Comparison of ENCODE assay signal across 2 cellular contexts in the genomic region with DNA sequence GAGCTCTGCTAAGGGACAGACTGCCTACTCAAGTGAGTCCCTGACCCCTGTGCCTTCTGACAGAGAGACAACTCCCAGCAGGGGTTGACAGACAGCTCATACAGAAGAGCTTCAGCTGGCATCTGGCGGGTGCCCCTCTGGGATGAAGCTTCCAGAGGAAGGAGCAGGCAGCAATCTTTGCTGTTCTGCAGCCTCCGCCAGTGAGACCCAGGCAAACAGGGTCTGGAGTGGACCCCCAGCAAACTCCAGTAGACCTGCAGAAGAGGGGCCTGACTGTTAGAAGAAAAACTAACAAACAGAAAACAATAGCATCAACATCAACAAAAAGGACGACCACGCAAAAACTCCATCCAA. TPM values are rescaled to one million over a fixed set of nuclear protein-coding genes. Genes with fewer than 3 reads are reported as not detected.
"Had no signal": no experiment of that assay in that cellular context is flagged by ENCODE, and none has a peak within 500 bp of the region (broad histone marks: within the 10 kb centered on the region; RNA-seq: fewer than 3 reads in every experiment).

No MANE protein-coding gene starts in this region.

RNA-seq across cellular contexts. Expression of a gene that starts 10.5 kb away (rescaled TPM):
- total RNA-seq: activated CD4-positive, alpha-beta T cell treated with anti-CD3 and anti-CD28 coated beads for 36 hours; WTC11 had no signal
